Comparison of ENCODE assay signal across 31 cellular contexts in the genomic region with DNA sequence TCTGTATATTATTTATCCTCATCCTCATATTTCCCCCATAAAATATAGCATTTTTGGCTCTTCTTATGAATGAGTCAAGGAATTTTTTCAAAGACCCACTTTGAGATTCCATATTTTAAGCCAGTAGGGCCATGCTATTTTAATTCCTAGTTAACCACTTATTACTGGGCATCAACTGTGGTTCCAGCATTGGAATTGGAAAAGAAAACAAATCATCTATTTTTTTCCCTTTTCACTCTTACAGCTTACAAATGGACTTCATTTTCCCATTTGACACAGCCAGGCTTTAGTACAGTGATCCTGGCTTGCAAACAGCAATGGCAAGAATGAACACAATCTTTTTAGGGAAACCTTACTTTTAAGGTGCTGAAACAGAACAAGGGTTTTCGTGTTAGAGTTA.
"Had no signal": no experiment of that assay in that cellular context is flagged by ENCODE, and none has a peak within 500 bp of the region (broad histone marks: within the 10 kb centered on the region; RNA-seq: fewer than 3 reads in every experiment).

No MANE protein-coding gene starts in this region.

- H3K79me2 ChIP-seq: hepatocyte, parathyroid adenoma had no signal

- H3K27me3 Mint-ChIP-seq: activated CD8-positive, alpha-beta T cell treated with anti-CD3 and anti-CD28 coated beads for 36 hours; activated naive CD4-positive, alpha-beta T cell treated with anti-CD3 and anti-CD28 coated beads, Interleukin-2, amount 50 U/mL, for 24 hours; activated T-helper 17 cell treated with anti-CD3 and anti-CD28 coated beads, Interleukin-2, amount 50 U/mL, for 72 hours; effector memory CD8-positive, alpha-beta T cell; memory B cell had no signal

- H3K36me3 ChIP-seq: brain microvascular endothelial cell, sigmoid colon, spleen, suprapubic skin, tibial artery, upper lobe of right lung had no signal

- H2AFZ ChIP-seq: hepatocyte, parathyroid adenoma had no signal

- FAIRE-seq: frontal cortex, keratinocyte, TTC549 had no signal

- H3K4me3 ChIP-seq: coronary artery, dorsolateral prefrontal cortex, hepatocyte, psoas muscle, sigmoid colon, spleen, suprapubic skin, tibial artery, upper lobe of right lung had no signal

- H3K4me1 Mint-ChIP-seq: memory B cell, neural crest cell had no signal

- ATAC-seq: activated CD8-positive, alpha-beta T cell treated with anti-CD3 and anti-CD28 coated beads for 36 hours; activated T-cell treated with anti-CD3 and anti-CD28 coated beads, Interleukin-2, amount 50 U/mL, for 4 hours; effector memory CD8-positive, alpha-beta T cell; left cardiac atrium; naive thymus-derived CD8-positive, alpha-beta T cell; psoas muscle; upper lobe of right lung had no signal

- H3K9ac ChIP-seq: parathyroid adenoma had no signal

- H3K27ac Mint-ChIP-seq: activated CD8-positive, alpha-beta T cell treated with anti-CD3 and anti-CD28 coated beads for 36 hours; activated naive CD4-positive, alpha-beta T cell treated with anti-CD3 and anti-CD28 coated beads, Interleukin-2, amount 50 U/mL, for 24 hours; activated T-helper 17 cell treated with anti-CD3 and anti-CD28 coated beads, Interleukin-2, amount 50 U/mL, for 72 hours; effector memory CD8-positive, alpha-beta T cell; memory B cell; T-helper 1 cell treated with Interleukin-12 subunit alpha and Interleukin-12 subunit beta and Interleukin-4 antibody, amounts not matched to agents 30 μg/mL and 1 μg/mL, for 36 hours had no signal

- H3K27me3 ChIP-seq: brain microvascular endothelial cell, dorsolateral prefrontal cortex, hepatocyte, sigmoid colon, spleen, suprapubic skin, tibial artery, upper lobe of right lung had no signal

- H3K4me2 ChIP-seq: hepatocyte had no signal

- H3K36me3 Mint-ChIP-seq: activated naive CD4-positive, alpha-beta T cell treated with anti-CD3 and anti-CD28 coated beads, Interleukin-2, amount 50 U/mL, for 24 hours; memory B cell; naive thymus-derived CD8-positive, alpha-beta T cell had no signal

- H3K9me3 Mint-ChIP-seq: activated naive CD4-positive, alpha-beta T cell treated with anti-CD3 and anti-CD28 coated beads, Interleukin-2, amount 50 U/mL, for 24 hours; activated T-cell treated with anti-CD3 and anti-CD28 coated beads, Interleukin-2, amount 50 U/mL, for 4 hours; activated T-helper 17 cell treated with anti-CD3 and anti-CD28 coated beads, Interleukin-2, amount 50 U/mL, for 72 hours; effector memory CD8-positive, alpha-beta T cell; memory B cell; neural crest cell; T-helper 1 cell treated with Interleukin-12 subunit alpha and Interleukin-12 subunit beta and Interleukin-4 antibody, amounts not matched to agents 30 μg/mL and 1 μg/mL, for 36 hours had no signal

- DNase-seq: activated CD4-positive, alpha-beta T cell treated with anti-CD3 and anti-CD28 coated beads for 4 hours; activated CD8-positive, alpha-beta T cell treated with anti-CD3 and anti-CD28 coated beads for 36 hours; activated T-cell treated with anti-CD3 and anti-CD28 coated beads, Interleukin-2, amount 50 U/mL, for 4 hours; anterior cingulate cortex; dorsolateral prefrontal cortex; effector memory CD8-positive, alpha-beta T cell; left cardiac atrium; naive thymus-derived CD8-positive, alpha-beta T cell; nucleus accumbens; psoas muscle; sigmoid colon; spleen; stimulated activated naive CD4-positive, alpha-beta T cell; SW 1271; T-helper 9 cell; tibial artery; upper lobe of right lung had no signal

- H3K4me1 ChIP-seq: parathyroid adenoma, sigmoid colon, suprapubic skin, upper lobe of right lung had no signal

- H3K4me3 Mint-ChIP-seq: activated CD8-positive, alpha-beta T cell treated with anti-CD3 and anti-CD28 coated beads for 36 hours; activated naive CD4-positive, alpha-beta T cell treated with anti-CD3 and anti-CD28 coated beads, Interleukin-2, amount 50 U/mL, for 24 hours; activated T-cell treated with anti-CD3 and anti-CD28 coated beads, Interleukin-2, amount 50 U/mL, for 4 hours; activated T-helper 17 cell treated with anti-CD3 and anti-CD28 coated beads, Interleukin-2, amount 50 U/mL, for 72 hours; effector memory CD8-positive, alpha-beta T cell; memory B cell; naive thymus-derived CD8-positive, alpha-beta T cell; neural crest cell; T-helper 1 cell treated with Interleukin-12 subunit alpha and Interleukin-12 subunit beta and Interleukin-4 antibody, amounts not matched to agents 30 μg/mL and 1 μg/mL, for 36 hours had no signal

- H3K9me3 ChIP-seq: sigmoid colon, suprapubic skin, tibial artery, upper lobe of right lung had no signal

- H3K27ac ChIP-seq: dorsolateral prefrontal cortex, hepatocyte, parathyroid adenoma, sigmoid colon, spleen, suprapubic skin, upper lobe of right lung, VCaP had no signal
